8 cellular contexts compared by ENCODE assay signal in genomic region chr11:57638005-57638760, GRCh38. TPM values are rescaled to one million over a fixed set of nuclear protein-coding genes. Genes with fewer than 3 reads are reported as not detected.
DNase-seq lines count a peak whose midpoint lies in the region; ATAC-seq, FAIRE-seq and TF ChIP-seq lines count a peak whose summit lies in the region.

No MANE protein-coding gene starts in this region.

- no peaks in the 10 kb centered on the region for H3K79me2 ChIP-seq in OCI-LY3 (ENCODE audit: low read length)
- peaks cover 34% of the 10 kb centered on the region for H3K79me2 ChIP-seq in keratinocyte (ENCODE audit: control insufficient read depth, insufficient read depth, low read length)

- peak; percentile 80 for DNase-seq in DMS 273 (lab: John Stamatoyannopoulos, UW; ENCODE audit: unreplicated experiment)
- DNase-seq in HFFc6: peak; percentile 78
- DNase-seq in choroid plexus epithelial cell (ENCODE audit: low read depth): peak; percentile 87
- DNase-seq in keratinocyte (ENCODE audit: low read depth, low spot score): no peak
- no peak for DNase-seq in LoVo (ENCODE audit: low spot score)

- H3K4me3 ChIP-seq in OCI-LY3 (ENCODE audit: low read length) (peak overlapping the region; percentile 68), choroid plexus epithelial cell (ENCODE audit: low read depth, low read length) (peak overlapping the region; percentile 94), keratinocyte (ENCODE audit: control insufficient read depth in 2 of 3, extremely low read depth in 1 of 3, insufficient read depth in 2 of 3, low read depth in 1 of 3, low read length in 3 of 3) (peak overlapping the region; percentile 93 to 94 (median 93)), skeletal muscle satellite cell (ENCODE audit: low read length) (peak overlapping the region; percentile 92)

- H3K27ac Mint-ChIP-seq in HFFc6: peak overlapping the region; percentile 89

- no peaks in the 10 kb centered on the region for H3K9me3 ChIP-seq in OCI-LY3 (ENCODE audit: insufficient read depth, low read length)
- no peaks in the 10 kb centered on the region for H3K9me3 ChIP-seq in keratinocyte (ENCODE audit: control insufficient read depth, low read depth, low read length)
- H3K9me3 ChIP-seq in skeletal muscle satellite cell (replicated peaks; ENCODE audit: low read length): no peaks in the 10 kb centered on the region

- H2AFZ ChIP-seq in OCI-LY3 (ENCODE audit: low read depth, low read length): peak overlapping the region; percentile 89; the same call in 1 of the 2 replicates
- H2AFZ ChIP-seq in keratinocyte (ENCODE audit: control insufficient read depth, low read length): peak overlapping the region; percentile 90

- H3K36me3 ChIP-seq in OCI-LY3 (replicated peaks; ENCODE audit: low read depth, low read length) (no peaks in the 10 kb centered on the region), keratinocyte (ENCODE audit: control insufficient read depth in 2 of 2, extremely low read depth in 1 of 2, insufficient read depth in 2 of 2, low read length in 2 of 2) (peaks cover 4 to 13% of the 10 kb centered on the region in 2 experiments), skeletal muscle satellite cell (ENCODE audit: insufficient read depth, low read length) (no peaks in the 10 kb centered on the region)

- no peaks in the 10 kb centered on the region for H3K9me1 ChIP-seq in keratinocyte (ENCODE audit: control insufficient read depth, extremely low read depth, insufficient read depth, low read length)

- peaks cover 29% of the 10 kb centered on the region for H3K4me1 ChIP-seq in OCI-LY3 (ENCODE audit: low read length)
- H3K4me1 ChIP-seq in keratinocyte (ENCODE audit: control insufficient read depth, extremely low read depth, insufficient read depth, low read length): peaks cover 49% of the 10 kb centered on the region
- H3K4me1 ChIP-seq in skeletal muscle satellite cell (ENCODE audit: control insufficient read depth, insufficient read depth, low read length): peaks cover 27% of the 10 kb centered on the region

- dilution Hi-C loops in keratinocyte (cut with MboI; ENCODE audit: extremely low pct_ligation_motif_present, low sequenced_read_pairs): no loop called here

- H3K4me1 Mint-ChIP-seq in HFFc6 (ENCODE audit: low read depth): peaks cover 41% of the 10 kb centered on the region

- FAIRE-seq in keratinocyte (lab: Jason Lieb, UNC): peak; percentile 88

- TF ChIP-seq CTCF in HFFc6 (IDR thresholded peaks at IDR 0.05) (no peak), OCI-LY3 (IDR thresholded peaks at IDR 0.05; ENCODE audit: low read depth, low read length) (no peak), choroid plexus epithelial cell (conservative IDR thresholded peaks at IDR 0.05; ENCODE audit: low read depth, low read length) (no peak), keratinocyte (optimal IDR thresholded peaks at IDR 0.05 in 1 of 3, IDR thresholded peaks at IDR 0.05 in 1 of 3, conservative IDR thresholded peaks at IDR 0.05 in 1 of 3; ENCODE audit: extremely low read depth in 1 of 3, insufficient read depth in 2 of 3, low read length in 3 of 3) (no peak)

- H3K9me3 Mint-ChIP-seq in HFFc6: no peaks in the 10 kb centered on the region

- peaks cover 18% of the 10 kb centered on the region for H3K36me3 Mint-ChIP-seq in HFFc6 (ENCODE audit: low read depth)

- peaks cover 23% of the 10 kb centered on the region for H3K27me3 ChIP-seq in OCI-LY3 (ENCODE audit: low read depth, low read length)
- no peaks in the 10 kb centered on the region for H3K27me3 ChIP-seq in keratinocyte (ENCODE audit: control insufficient read depth, extremely low read depth, insufficient read depth, low read length)
- H3K27me3 ChIP-seq in skeletal muscle satellite cell (ENCODE audit: control insufficient read depth, insufficient read depth, low read length): peaks cover 19% of the 10 kb centered on the region

- peaks cover 4% of the 10 kb centered on the region for H3K27me3 Mint-ChIP-seq in HFFc6 (ENCODE audit: insufficient read depth)

- ATAC-seq in HG03439 (IDR thresholded peaks at IDR 0.05; ENCODE audit: unreplicated experiment): no peak

- peak overlapping the region; percentile 98 for H3K4me3 Mint-ChIP-seq in HFFc6

- no peaks in the 10 kb centered on the region for H4K20me1 ChIP-seq in OCI-LY3 (ENCODE audit: insufficient read depth, low read length)
- H4K20me1 ChIP-seq in keratinocyte (ENCODE audit: control insufficient read depth, extremely low read depth, insufficient read depth, low read length): peaks cover 14% of the 10 kb centered on the region

- H3K4me2 ChIP-seq in OCI-LY3 (ENCODE audit: low read length) (peak overlapping the region; percentile 82), keratinocyte (ENCODE audit: control insufficient read depth, extremely low read depth, insufficient read depth, low read depth, low read length) (peak overlapping the region; percentile 87), skeletal muscle satellite cell (ENCODE audit: low read length) (peak overlapping the region; percentile 99)

- H3K27ac ChIP-seq in OCI-LY3 (ENCODE audit: low read length) (no peak overlapping the region), keratinocyte (ENCODE audit: control insufficient read depth, insufficient read depth, low read length) (peak overlapping the region; percentile 76)

- H3K9ac ChIP-seq in OCI-LY3 (ENCODE audit: low read length) (peak overlapping the region; percentile 15; the same call in 1 of the 2 replicates), keratinocyte (ENCODE audit: control insufficient read depth, extremely low read depth, insufficient read depth, low read length) (peak overlapping the region; percentile 89), skeletal muscle satellite cell (ENCODE audit: low read depth, low read length) (peak overlapping the region; percentile 95)

RNA-seq across cellular contexts. Expression of gene YPEL4, which starts 11.5 kb away (rescaled TPM):
- under 1 TPM in 5 of 6 experiments, not detected in 1; 0.14 to 0.48 (median 0.28) TPM for total RNA-seq in HFFc6 (2021; fragmentation: NEBNext Ultra II Directional; extraction: Animal tissue kit (Norgen Biotek cat#: 25700))
- 0.05 to 0.14 TPM in 2 of 3 replicates, not detected in the other for polyA plus RNA-seq in keratinocyte
- 2.7 TPM for polyA plus RNA-seq in keratinocyte (2011; ENCODE audit: low read depth)
- polyA plus RNA-seq in keratinocyte (2011; cell fraction: cytosol; rRNA removed): not detected in 2 replicates
- 0.10 TPM in 1 of 2 replicates, not detected in the other for polyA plus RNA-seq in keratinocyte (2011; cell fraction: nucleus; rRNA removed)
- 0.10 and 0.75 TPM in 2 replicates for polyA plus RNA-seq in keratinocyte (2012; ENCODE audit: low replicate concordance)
- polyA minus RNA-seq in keratinocyte: not detected in 3 replicates
- not detected for polyA minus RNA-seq in keratinocyte (2011; cell fraction: cytosol; rRNA and poly(A)+ RNA removed)
- polyA minus RNA-seq in keratinocyte (2011; cell fraction: nucleus; rRNA and poly(A)+ RNA removed): not detected in 2 replicates
- 0.22 and 0.25 TPM in 2 replicates for total RNA-seq in skeletal muscle satellite cell (2012; rRNA removed)

RNA-seq across cellular contexts. Expression of gene CLP1, which starts 19.4 kb away (rescaled TPM):
- total RNA-seq in HFFc6 (2021; fragmentation: NEBNext Ultra II Directional; extraction: Animal tissue kit (Norgen Biotek cat#: 25700)): 10 to 100 TPM; 13.0 to 17.1 (median 15.6) TPM
- polyA plus RNA-seq in keratinocyte: 24.6 to 41.7 TPM (median 25.0 TPM) in 3 replicates
- polyA plus RNA-seq in keratinocyte (2011; ENCODE audit: low read depth): 13.5 TPM
- 18.4 and 27.3 TPM in 2 replicates for polyA plus RNA-seq in keratinocyte (2011; cell fraction: cytosol; rRNA removed)
- 30.9 and 40.4 TPM in 2 replicates for polyA plus RNA-seq in keratinocyte (2011; cell fraction: nucleus; rRNA removed)
- polyA plus RNA-seq in keratinocyte (2012; ENCODE audit: low replicate concordance): 19.0 and 19.3 TPM in 2 replicates
- 10.0 to 27.2 TPM (median 23.5 TPM) in 3 replicates for polyA minus RNA-seq in keratinocyte
- 11.5 TPM for polyA minus RNA-seq in keratinocyte (2011; cell fraction: cytosol; rRNA and poly(A)+ RNA removed)
- 12.9 and 15.7 TPM in 2 replicates for polyA minus RNA-seq in keratinocyte (2011; cell fraction: nucleus; rRNA and poly(A)+ RNA removed)
- total RNA-seq in skeletal muscle satellite cell (2012; rRNA removed): 13.2 and 13.3 TPM in 2 replicates

RNA-seq across cellular contexts. Expression of gene ZDHHC5, which starts 29.7 kb away (rescaled TPM):
- total RNA-seq in HFFc6 (2021; fragmentation: NEBNext Ultra II Directional; extraction: Animal tissue kit (Norgen Biotek cat#: 25700)): 10 to 100 TPM; 67.5 to 82.1 (median 74.1) TPM
- polyA plus RNA-seq in keratinocyte: 78.8 to 94.6 TPM (median 79.3 TPM) in 3 replicates
- 20.0 TPM for polyA plus RNA-seq in keratinocyte (2011; ENCODE audit: low read depth)
- 42.1 and 51.9 TPM in 2 replicates for polyA plus RNA-seq in keratinocyte (2011; cell fraction: cytosol; rRNA removed)
- polyA plus RNA-seq in keratinocyte (2011; cell fraction: nucleus; rRNA removed): 138 and 141 TPM in 2 replicates
- polyA plus RNA-seq in keratinocyte (2012; ENCODE audit: low replicate concordance): 49.6 and 67.7 TPM in 2 replicates
- 134 to 174 TPM (median 153 TPM) in 3 replicates for polyA minus RNA-seq in keratinocyte
- 51.8 TPM for polyA minus RNA-seq in keratinocyte (2011; cell fraction: cytosol; rRNA and poly(A)+ RNA removed)
- polyA minus RNA-seq in keratinocyte (2011; cell fraction: nucleus; rRNA and poly(A)+ RNA removed): 135 and 254 TPM in 2 replicates
- total RNA-seq in skeletal muscle satellite cell (2012; rRNA removed): 39.8 and 47.8 TPM in 2 replicates

RNA-seq across cellular contexts. Expression of gene SERPING1, which starts 40.7 kb away (rescaled TPM):
- under 1 TPM in 5 of 6 experiments, not detected in 1; 0.11 to 0.51 (median 0.25) TPM for total RNA-seq in HFFc6 (2021; fragmentation: NEBNext Ultra II Directional; extraction: Animal tissue kit (Norgen Biotek cat#: 25700))
- polyA plus RNA-seq in keratinocyte: 12.8 to 21.9 TPM (median 14.4 TPM) in 3 replicates
- polyA plus RNA-seq in keratinocyte (2011; ENCODE audit: low read depth): 8.4 TPM
- polyA plus RNA-seq in keratinocyte (2011; cell fraction: cytosol; rRNA removed): 29.9 and 33.4 TPM in 2 replicates
- polyA plus RNA-seq in keratinocyte (2011; cell fraction: nucleus; rRNA removed): 31.9 and 42.8 TPM in 2 replicates
- polyA plus RNA-seq in keratinocyte (2012; ENCODE audit: low replicate concordance): 20.9 and 29.3 TPM in 2 replicates
- 11.7 to 22.2 TPM (median 19.8 TPM) in 3 replicates for polyA minus RNA-seq in keratinocyte
- 26.3 TPM for polyA minus RNA-seq in keratinocyte (2011; cell fraction: cytosol; rRNA and poly(A)+ RNA removed)
- 13.1 and 20.5 TPM in 2 replicates for polyA minus RNA-seq in keratinocyte (2011; cell fraction: nucleus; rRNA and poly(A)+ RNA removed)
- 15.0 and 26.4 TPM in 2 replicates for total RNA-seq in skeletal muscle satellite cell (2012; rRNA removed)

Comparison
In these comparisons a context has a peak if more than half of its experiments do, and no peak if none do; other contexts are left out.
1. DNase-seq: peak in DMS 273 (single experiment), HFFc6 (single experiment) and choroid plexus epithelial cell (single experiment); none in keratinocyte (single experiment) and LoVo (single experiment).
2. H3K9ac ChIP-seq: peak in every context shown above with its lines; median percentile 95 in skeletal muscle satellite cell; 89 in keratinocyte; 15 in OCI-LY3.
3. Peak in every context shown above with its lines, with median percentiles within 50 percentile points of each other: H3K4me2 ChIP-seq and H3K4me3 ChIP-seq.